Comparison of ENCODE assay signal across 11 cellular contexts in the genomic region with DNA sequence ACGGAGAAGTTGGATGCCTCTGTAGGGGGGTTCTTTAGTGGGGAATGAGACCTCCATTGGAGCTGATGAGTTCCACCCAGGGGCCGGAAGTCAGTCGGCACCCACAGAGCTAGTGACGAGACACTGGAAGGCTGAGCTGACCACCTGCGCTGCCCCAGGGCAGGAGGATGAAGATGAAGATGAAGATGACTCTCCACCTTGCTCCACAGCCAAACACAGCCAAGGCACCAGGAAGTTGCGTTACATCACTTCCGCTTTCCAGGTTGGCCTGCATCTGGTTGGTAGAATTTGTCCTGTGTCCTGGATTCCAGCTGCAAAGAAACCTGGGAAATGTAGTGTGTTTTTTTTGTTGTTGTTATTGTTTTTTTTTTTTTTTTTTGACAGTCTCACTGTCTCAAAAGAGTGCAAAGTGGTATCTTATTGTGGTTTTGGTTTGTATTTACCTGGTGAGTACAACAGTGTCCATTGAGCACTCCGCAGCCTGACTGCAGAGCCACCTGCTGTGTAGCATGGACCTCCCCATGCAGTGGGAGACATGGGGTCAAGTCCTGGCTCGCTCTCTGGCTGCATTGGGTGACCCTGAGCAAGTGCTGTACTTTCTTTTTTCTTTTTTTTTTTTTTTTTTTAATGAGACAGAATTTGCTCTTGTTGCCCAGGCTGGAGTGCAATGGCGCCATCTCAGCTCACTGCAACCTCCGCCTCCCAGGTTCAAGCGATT. TPM values are rescaled to one million over a fixed set of nuclear protein-coding genes. Genes with fewer than 3 reads are reported as not detected.
DNase-seq lines count a peak whose midpoint lies in the region; ATAC-seq and TF ChIP-seq lines count a peak whose summit lies in the region.
"Had no signal": no experiment of that assay in that cellular context is flagged by ENCODE, and none has a peak within 500 bp of the region (broad histone marks: within the 10 kb centered on the region; RNA-seq: fewer than 3 reads in every experiment).

No MANE protein-coding gene starts in this region.

- intact Hi-C loops in Panc1 (cut with micrococcal nuclease; ENCODE audit: unreplicated experiment), result no loop called here

- DNase-seq in GM23338 (ENCODE audit: low spot score) (no peak), Panc1 (ENCODE audit: low read depth, low spot score) (no peak), epithelial cell of esophagus (ENCODE audit: low read depth) (peak; percentile 21), midbrain (lab: John Stamatoyannopoulos, UW) (no peak), left lobe of liver (ENCODE audit: low spot score) (no peak)
- DNase-seq: effector memory CD4-positive, alpha-beta T cell; NCI-H1930; stimulated activated CD4-positive, alpha-beta T cell treated with anti-CD3 and anti-CD28 coated beads, Interleukin-1b, Interleukin-23, amount 100 ng/mL, for 48 hours had no signal

- peaks cover 8% of the 10 kb centered on the region for H4K20me1 ChIP-seq in GM23338 (replicated peaks; ENCODE audit: insufficient read depth)

- H3K4me2 ChIP-seq in GM23338, result peak overlapping the region; percentile 92; the same call in 1 of the 2 replicates

- CTCF ChIA-PET in Panc1 (lab: Charles Lee), result no interaction called here

- H3K4me3 Mint-ChIP-seq in GM23338, result no peak overlapping the region

- peaks cover 26% of the 10 kb centered on the region for H3K4me1 Mint-ChIP-seq in GM23338

- peaks cover 62% of the 10 kb centered on the region for H3K36me3 Mint-ChIP-seq in GM23338 (ENCODE audit: low read depth)

- peak overlapping the region; percentile 97 for H3K27ac ChIP-seq in 22Rv1
- peak overlapping the region; percentile 96 for H3K27ac ChIP-seq in GM23338 (ENCODE audit: low read depth)
- H3K27ac ChIP-seq in Panc1 (ENCODE audit: low read length), result peak overlapping the region; percentile 98; the same call in 1 of the 2 replicates

- POLR2A ChIA-PET in Panc1 (lab: Charles Lee), result interaction anchor here (0.6 kb wide), 1 partner anchor 50 kb away, joined by 4 read pairs; no protein-coding TSS in a partner anchor

- no peaks in the 10 kb centered on the region for H3K9me2 ChIP-seq in GM23338 (ENCODE audit: insufficient read depth)

- H3K27me3 ChIP-seq in GM23338 (ENCODE audit: insufficient read depth) (no peaks in the 10 kb centered on the region), Panc1 (ENCODE audit: control insufficient read depth, insufficient read depth, low read length) (no peaks in the 10 kb centered on the region)

- H2AFZ ChIP-seq in GM23338, result no peak overlapping the region

- peaks cover 35% of the 10 kb centered on the region for H3K79me2 ChIP-seq in GM23338 (replicated peaks; ENCODE audit: insufficient read depth)

- in situ Hi-C loops in Panc1 (cut with HindIII; ENCODE audit: low pct_unique_long_range_greater_than_20kb, low sequenced_read_pairs), result no loop called here

- ATAC-seq in GM23338 (no peak), Panc1 (no peak), GM18858 (IDR thresholded peaks at IDR 0.05; ENCODE audit: unreplicated experiment) (no peak), left lobe of liver (no peak), HG03354 (IDR thresholded peaks at IDR 0.05; ENCODE audit: poor library complexity, severe bottlenecking, unreplicated experiment) (no peak)

- peaks cover 18% of the 10 kb centered on the region for H3K27me3 Mint-ChIP-seq in GM23338 (ENCODE audit: insufficient read depth, low read depth, poor library complexity)

- peak overlapping the region; percentile 63 for H3K4me3 ChIP-seq in GM23338
- peak overlapping the region; percentile 89 to 92 for H3K4me3 ChIP-seq in Panc1 (ENCODE audit: low read depth in 2 of 2, low read length in 2 of 2)
- no peak overlapping the region for H3K4me3 ChIP-seq in epithelial cell of esophagus (ENCODE audit: low read length)

- no peak for TF ChIP-seq CTCF in 22Rv1 (IDR thresholded peaks at IDR 0.05)
- TF ChIP-seq CTCF in GM23338 (conservative IDR thresholded peaks at IDR 0.05; ENCODE audit: low read depth in 2 of 2), result no peak
- no peak for TF ChIP-seq CTCF in Panc1 (IDR thresholded peaks at IDR 0.05)
- TF ChIP-seq CTCF in epithelial cell of esophagus (IDR thresholded peaks at IDR 0.05; ENCODE audit: insufficient read depth, low read depth, low read length, missing control alignments), result no peak

- H3K4me1 ChIP-seq in GM23338 (ENCODE audit: insufficient read depth), result peaks cover 16% of the 10 kb centered on the region; the same call in 1 of the 2 replicates
- H3K4me1 ChIP-seq in Panc1 (ENCODE audit: control insufficient read depth, insufficient read depth, low read length), result peaks cover 16% of the 10 kb centered on the region

- TSS peak; percentile 79 for BruUV-seq in Panc1 (replicated peaks; lab: Mats Ljungman, UMichigan)

- H3K36me3 ChIP-seq in GM23338 (ENCODE audit: insufficient read depth) (peaks cover 35% of the 10 kb centered on the region), Panc1 (ENCODE audit: control insufficient read depth, insufficient read depth, low read length) (peaks cover 5% of the 10 kb centered on the region; the same call in 1 of the 2 replicates)

- H3K9me3 Mint-ChIP-seq in GM23338, result peaks cover 3% of the 10 kb centered on the region; the same call in 1 of the 3 replicates

- H3F3A ChIP-seq in GM23338 (replicated peaks; ENCODE audit: low read depth), result peaks cover 12% of the 10 kb centered on the region; the same call in 1 of the 2 replicates

- no peaks in the 10 kb centered on the region for H3K9me3 ChIP-seq in Panc1 (ENCODE audit: control insufficient read depth, insufficient read depth, low read depth, low read length)

- no peak overlapping the region for H3K27ac Mint-ChIP-seq in GM23338

TF ChIP-seq in GM23338, 12 proteins besides CTCF, POLR2A, EP300 and RAD21 (continues in another document):
- TF ChIP-seq EZH2phosphoT487 (IDR thresholded peaks at IDR 0.05; ENCODE audit: unreplicated experiment), result no peak

RNA-seq across cellular contexts. Expression of a gene that starts 1.9 kb away (rescaled TPM):
- total RNA-seq in GM23338 (2014; rRNA removed; shearing (Covaris generic)), result 12.1 and 19.3 TPM in 2 replicates
- polyA plus RNA-seq in GM23338 (2016; fragmentation: Nextera tagmentation; extraction: Ambion mirVana), result 39.5 and 43.1 TPM in 2 replicates
- total RNA-seq in Panc1 (2021; ENCODE audit: unreplicated experiment), result 43.2 TPM
- 68.0 TPM for polyA plus RNA-seq in Panc1 (2012; ENCODE audit: insufficient read length)
- 31.7 TPM for total RNA-seq in left lobe of liver

RNA-seq across cellular contexts. Expression of a gene that starts 2.2 kb away (rescaled TPM):
- 15.7 and 21.5 TPM in 2 replicates for total RNA-seq in GM23338 (2014; rRNA removed; shearing (Covaris generic))
- 28.0 and 28.6 TPM in 2 replicates for polyA plus RNA-seq in GM23338 (2016; fragmentation: Nextera tagmentation; extraction: Ambion mirVana)
- total RNA-seq in Panc1 (2021; ENCODE audit: unreplicated experiment) (92.8 TPM), left lobe of liver (27.6 TPM)
- polyA plus RNA-seq in Panc1 (2012; ENCODE audit: insufficient read length), result 112 TPM

RNA-seq across cellular contexts. Expression of a gene that starts 12.0 kb away (rescaled TPM):
- total RNA-seq in GM23338 (2014; rRNA removed; shearing (Covaris generic)), result 81.4 and 99.6 TPM in 2 replicates
- polyA plus RNA-seq in GM23338 (2016; fragmentation: Nextera tagmentation; extraction: Ambion mirVana), result 109 and 112 TPM in 2 replicates
- 76.7 TPM for total RNA-seq in Panc1 (2021; ENCODE audit: unreplicated experiment)
- polyA plus RNA-seq in Panc1 (2012; ENCODE audit: insufficient read length), result 59.6 TPM
- total RNA-seq in left lobe of liver, result 33.7 TPM

RNA-seq across cellular contexts. Expression of a gene that starts 17.3 kb away (rescaled TPM):
- 0.50 and 0.69 TPM in 2 replicates for total RNA-seq in GM23338 (2014; rRNA removed; shearing (Covaris generic))
- polyA plus RNA-seq in GM23338 (2016; fragmentation: Nextera tagmentation; extraction: Ambion mirVana), result 0.57 and 0.60 TPM in 2 replicates
- total RNA-seq in Panc1 (2021; ENCODE audit: unreplicated experiment) (1.5 TPM), left lobe of liver (0.13 TPM)
- polyA plus RNA-seq in Panc1 (2012; ENCODE audit: insufficient read length), result 2.1 TPM

RNA-seq across cellular contexts. Expression of a gene that starts 28.4 kb away (rescaled TPM):
- 194 and 209 TPM in 2 replicates for total RNA-seq in GM23338 (2014; rRNA removed; shearing (Covaris generic))
- polyA plus RNA-seq in GM23338 (2016; fragmentation: Nextera tagmentation; extraction: Ambion mirVana), result 188 and 225 TPM in 2 replicates
- 114 TPM for total RNA-seq in Panc1 (2021; ENCODE audit: unreplicated experiment)
- polyA plus RNA-seq in Panc1 (2012; ENCODE audit: insufficient read length), result 273 TPM
- total RNA-seq in left lobe of liver, result 86.0 TPM
